In genomic region chr17:41965694-41966375, GRCh38 we compare ENCODE assay signal across 8 cellular contexts. TPM values are rescaled to one million over a fixed set of nuclear protein-coding genes. Genes with fewer than 3 reads are reported as not detected.
DNase-seq lines count a peak whose midpoint lies in the region; ATAC-seq and TF ChIP-seq lines count a peak whose summit lies in the region.

No MANE protein-coding gene starts in this region.

- DNase-seq in GM19240 (ENCODE audit: insufficient read length, low spot score) (peak; percentile 70), NCI-H146 (lab: John Stamatoyannopoulos, UW) (peak; percentile 97), mammary epithelial cell (peak; percentile 95), kidney epithelial cell (ENCODE audit: low read depth) (no peak)
- DNase-seq in stimulated activated CD4-positive, alpha-beta T cell treated with anti-CD3 and anti-CD28 coated beads, Interleukin-2, amount 100 ng/mL, for 48 hours: peak; percentile 55 to 62

- peaks cover 31% of the 10 kb centered on the region for H3K79me2 ChIP-seq in mammary epithelial cell (ENCODE audit: insufficient read depth, low read length)

- 0% methylated on average over 15 of the region's 17 CpGs for WGBS in mammary epithelial cell (ENCODE audit: low coverage, missing lambda C conversion rate)

- H3K9ac ChIP-seq in mammary epithelial cell (ENCODE audit: insufficient read depth, low read length): peak overlapping the region; percentile 64

- H3K4me3 ChIP-seq in mammary epithelial cell (replicated peaks in 1 of 3; ENCODE audit: insufficient read depth in 1 of 3, low read depth in 2 of 3, low read length in 3 of 3) (peak overlapping the region; percentile 77 to 93 (median 80)), kidney epithelial cell (ENCODE audit: low read depth, low read length) (peak overlapping the region; percentile 76)

- CTCF ChIA-PET in mammary epithelial cell (lab: Charles Lee; ENCODE audit: low non-redundant PET): no interaction called here

- intact Hi-C loops in mammary epithelial cell (cut with micrococcal nuclease): loop anchor here (2.0 to 5.0 kb wide), 3 partner anchors 51 to 456 kb away; partner anchors contain the start of genes CAVIN1, DNAJC7, FKBP10 and P3H4

- peaks cover 25% of the 10 kb centered on the region for H3K4me1 ChIP-seq in mammary epithelial cell (ENCODE audit: insufficient read depth, low read length)

- peak overlapping the region; percentile 50 for H2AFZ ChIP-seq in mammary epithelial cell (ENCODE audit: low read depth, low read length)

- dilution Hi-C loops in mammary epithelial cell (cut with HindIII; ENCODE audit: low sequenced_read_pairs): loop anchor here (5.0 to 10.0 kb wide), 2 partner anchors 36 to 149 kb away; partner anchors contain the start of gene DHX58

- no peaks in the 10 kb centered on the region for H3K9me3 ChIP-seq in mammary epithelial cell (replicated peaks; ENCODE audit: insufficient read depth, low read length)

- ATAC-seq in GM19023 (IDR thresholded peaks at IDR 0.05; ENCODE audit: unreplicated experiment): no peak

- TF ChIP-seq CTCF in 22Rv1 (IDR thresholded peaks at IDR 0.05) (no peak), VCaP (conservative IDR thresholded peaks at IDR 0.05) (no peak), mammary epithelial cell (conservative IDR thresholded peaks at IDR 0.05 in 1 of 2, IDR thresholded peaks at IDR 0.05 in 1 of 2; ENCODE audit: extremely low read depth in 1 of 2, insufficient read depth in 1 of 2, low read depth in 1 of 2, low read length in 2 of 2) (no peak), kidney epithelial cell (IDR thresholded peaks at IDR 0.05; ENCODE audit: insufficient read depth, low read length, poor library complexity, severe bottlenecking) (no peak)

- H3K4me2 ChIP-seq in mammary epithelial cell (ENCODE audit: insufficient read depth, low read depth, low read length): peak overlapping the region; percentile 98

- H3K27ac ChIP-seq in 22Rv1 (peak overlapping the region; percentile 87), VCaP (peak overlapping the region; percentile 87), mammary epithelial cell (ENCODE audit: insufficient read depth, low read depth, low read length) (peak overlapping the region; percentile 77)

- in situ Hi-C loops in mammary epithelial cell (cut with MboI; ENCODE audit: low sequenced_read_pairs in 2 of 2): loop anchor here (5.0 to 10.0 kb wide), 2 partner anchors 149 to 151 kb away; partner anchors contain the start of gene DHX58 (in 1 of the 2)

- H4K20me1 ChIP-seq in mammary epithelial cell (ENCODE audit: insufficient read depth, low read length): no peaks in the 10 kb centered on the region

- H3K36me3 ChIP-seq in mammary epithelial cell (ENCODE audit: insufficient read depth, low read length): peaks cover 2% of the 10 kb centered on the region
- H3K36me3 ChIP-seq in kidney epithelial cell (ENCODE audit: control insufficient read depth, insufficient read depth, low read length): no peaks in the 10 kb centered on the region

- BruUV-seq in mammary epithelial cell (replicated peaks; lab: Mats Ljungman, UMichigan): no TSS peak

- H3K27me3 ChIP-seq in mammary epithelial cell (ENCODE audit: insufficient read depth, low read length): no peaks in the 10 kb centered on the region
- no peaks in the 10 kb centered on the region for H3K27me3 ChIP-seq in kidney epithelial cell (ENCODE audit: control insufficient read depth, insufficient read depth, low read length)

RNA-seq across cellular contexts. Expression of gene CNP, which starts 0.8 kb away (rescaled TPM):
- total RNA-seq in mammary epithelial cell (10 to 100 TPM; 61.7 to 72.6 TPM), kidney epithelial cell (58.5 and 65.1 TPM in 2 replicates)
- 40.4 TPM for polyA plus RNA-seq in mammary epithelial cell
- polyA minus RNA-seq in mammary epithelial cell: 69.9 TPM

RNA-seq across cellular contexts. Expression of gene ODAD4, which starts 35.4 kb away (rescaled TPM):
- total RNA-seq in mammary epithelial cell (1 to 10 TPM in 1 of 2 donors, under 1 TPM in 1; 0.83 to 1.9 TPM), kidney epithelial cell (0.62 and 0.84 TPM in 2 replicates)
- 0.23 TPM for polyA plus RNA-seq in mammary epithelial cell
- not detected for polyA minus RNA-seq in mammary epithelial cell

RNA-seq across cellular contexts. Expression of gene ACLY, which starts 47.1 kb away (rescaled TPM):
- total RNA-seq in mammary epithelial cell (100 to 1,000 TPM; 251 to 387 TPM), kidney epithelial cell (241 and 301 TPM in 2 replicates)
- 424 TPM for polyA plus RNA-seq in mammary epithelial cell
- polyA minus RNA-seq in mammary epithelial cell: 901 TPM

RNA-seq across cellular contexts. Expression of gene DNAJC7, which starts 51.4 kb away (rescaled TPM):
- total RNA-seq in mammary epithelial cell (10 to 100 TPM; 45.2 to 96.6 TPM), kidney epithelial cell (68.0 and 73.5 TPM in 2 replicates)
- 38.1 TPM for polyA plus RNA-seq in mammary epithelial cell
- polyA minus RNA-seq in mammary epithelial cell: 103 TPM

RNA-seq across cellular contexts. Expression of gene NKIRAS2, which starts 54.1 kb away (rescaled TPM):
- total RNA-seq in mammary epithelial cell: 10 to 100 TPM; 28.1 to 40.2 TPM
- 37.8 TPM for polyA plus RNA-seq in mammary epithelial cell
- polyA minus RNA-seq in mammary epithelial cell: 77.6 TPM
- 74.4 and 77.8 TPM in 2 replicates for total RNA-seq in kidney epithelial cell
